8 cellular contexts compared by ENCODE assay signal in the genomic region with DNA sequence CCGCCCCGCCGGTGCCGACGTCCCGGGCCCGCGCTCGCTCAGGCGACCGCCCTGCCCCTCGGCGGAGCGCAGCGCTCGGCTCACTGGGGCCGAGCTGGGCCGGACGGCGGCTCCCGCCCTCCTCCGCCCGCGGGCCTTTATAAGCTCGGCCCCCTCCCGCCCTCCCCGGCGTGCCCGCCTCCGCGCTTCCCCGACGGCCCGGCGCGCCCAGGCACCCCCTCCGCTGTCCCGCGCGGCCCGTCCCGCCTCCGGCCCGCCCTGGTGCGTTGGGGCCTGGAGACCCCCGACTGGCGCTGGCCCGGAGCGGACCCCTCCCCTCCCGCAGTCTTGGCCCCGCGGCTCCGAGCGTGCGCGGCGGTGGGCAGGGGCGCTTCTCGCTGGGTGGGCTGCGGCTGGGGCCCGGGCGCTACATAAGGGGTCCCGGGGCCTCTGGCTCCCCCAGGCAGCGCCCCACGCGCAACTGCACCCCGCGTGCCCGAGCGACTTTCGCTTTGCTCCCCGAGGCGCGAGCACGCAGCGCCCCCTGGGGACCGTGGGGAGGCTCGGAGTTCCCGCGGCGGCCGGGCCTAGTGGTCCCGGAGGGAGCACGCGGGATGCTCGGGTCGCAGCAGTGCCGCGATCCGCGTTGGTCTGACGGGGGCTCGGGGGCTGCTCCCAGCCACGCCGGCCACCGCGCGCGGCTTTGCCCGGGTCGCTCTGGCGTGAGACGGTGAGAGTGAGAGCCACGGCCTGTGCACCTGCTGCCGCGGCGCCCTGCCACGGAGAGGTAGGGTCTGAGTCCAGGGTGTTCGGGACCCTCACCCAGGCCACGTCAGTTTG. TPM values are rescaled to one million over a fixed set of nuclear protein-coding genes. Genes with fewer than 3 reads are reported as not detected.
DNase-seq lines count a peak whose midpoint lies in the region; ATAC-seq and TF ChIP-seq lines count a peak whose summit lies in the region.

A gene with protein sequence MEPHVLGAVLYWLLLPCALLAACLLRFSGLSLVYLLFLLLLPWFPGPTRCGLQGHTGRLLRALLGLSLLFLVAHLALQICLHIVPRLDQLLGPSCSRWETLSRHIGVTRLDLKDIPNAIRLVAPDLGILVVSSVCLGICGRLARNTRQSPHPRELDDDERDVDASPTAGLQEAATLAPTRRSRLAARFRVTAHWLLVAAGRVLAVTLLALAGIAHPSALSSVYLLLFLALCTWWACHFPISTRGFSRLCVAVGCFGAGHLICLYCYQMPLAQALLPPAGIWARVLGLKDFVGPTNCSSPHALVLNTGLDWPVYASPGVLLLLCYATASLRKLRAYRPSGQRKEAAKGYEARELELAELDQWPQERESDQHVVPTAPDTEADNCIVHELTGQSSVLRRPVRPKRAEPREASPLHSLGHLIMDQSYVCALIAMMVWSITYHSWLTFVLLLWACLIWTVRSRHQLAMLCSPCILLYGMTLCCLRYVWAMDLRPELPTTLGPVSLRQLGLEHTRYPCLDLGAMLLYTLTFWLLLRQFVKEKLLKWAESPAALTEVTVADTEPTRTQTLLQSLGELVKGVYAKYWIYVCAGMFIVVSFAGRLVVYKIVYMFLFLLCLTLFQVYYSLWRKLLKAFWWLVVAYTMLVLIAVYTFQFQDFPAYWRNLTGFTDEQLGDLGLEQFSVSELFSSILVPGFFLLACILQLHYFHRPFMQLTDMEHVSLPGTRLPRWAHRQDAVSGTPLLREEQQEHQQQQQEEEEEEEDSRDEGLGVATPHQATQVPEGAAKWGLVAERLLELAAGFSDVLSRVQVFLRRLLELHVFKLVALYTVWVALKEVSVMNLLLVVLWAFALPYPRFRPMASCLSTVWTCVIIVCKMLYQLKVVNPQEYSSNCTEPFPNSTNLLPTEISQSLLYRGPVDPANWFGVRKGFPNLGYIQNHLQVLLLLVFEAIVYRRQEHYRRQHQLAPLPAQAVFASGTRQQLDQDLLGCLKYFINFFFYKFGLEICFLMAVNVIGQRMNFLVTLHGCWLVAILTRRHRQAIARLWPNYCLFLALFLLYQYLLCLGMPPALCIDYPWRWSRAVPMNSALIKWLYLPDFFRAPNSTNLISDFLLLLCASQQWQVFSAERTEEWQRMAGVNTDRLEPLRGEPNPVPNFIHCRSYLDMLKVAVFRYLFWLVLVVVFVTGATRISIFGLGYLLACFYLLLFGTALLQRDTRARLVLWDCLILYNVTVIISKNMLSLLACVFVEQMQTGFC (N-terminal part only) (minus strand): TSS at position 115 of the 819 bp plus-strand sequence. CDS start 256 bp downstream, outside the sequence.

- H3K9ac ChIP-seq in SU-DHL-6 (ENCODE audit: low read length): peak within 1 kb of the TSS; percentile 41; the same call in 1 of the 2 replicates

- peak within 1 kb of the TSS; percentile 74 for H3K27ac ChIP-seq in CD4-positive, alpha-beta memory T cell (ENCODE audit: low read depth, low read length)
- H3K27ac ChIP-seq in HEK293 (ENCODE audit: extremely low read depth, low read depth, low read length) (peak within 1 kb of the TSS; percentile 76; the same call in 1 of the 2 replicates), SU-DHL-6 (ENCODE audit: low read depth, low read length) (no peak within 1 kb of the TSS)

- peaks cover 52% of the 10 kb centered on the region for H3K4me1 ChIP-seq in CD4-positive, alpha-beta memory T cell (ENCODE audit: insufficient read depth, low read length)
- H3K4me1 ChIP-seq in HEK293 (ENCODE audit: control insufficient read depth, insufficient read depth, low read length): peaks cover 22% of the 10 kb centered on the region

- no peaks in the 10 kb centered on the region for H3F3A ChIP-seq in SU-DHL-6 (ENCODE audit: insufficient read depth)

- H3K27ac Mint-ChIP-seq in CD4-positive, alpha-beta memory T cell: peak within 1 kb of the TSS; percentile 17 to 95 (median 72)
- peak within 1 kb of the TSS; percentile 85 for H3K27ac Mint-ChIP-seq in activated naive CD8-positive, alpha-beta T cell treated with anti-CD3 and anti-CD28 coated beads, Interleukin-2, amount 50 U/mL, for 24 hours
- peak within 1 kb of the TSS; percentile 84 for H3K27ac Mint-ChIP-seq in progenitor cell of endocrine pancreas

- TF ChIP-seq CTCF in HEK293 (tag by site-specific recombination; IDR thresholded peaks at IDR 0.05): peak; percentile 94
- peak; percentile 70 for TF ChIP-seq CTCF in SU-DHL-6 (IDR thresholded peaks at IDR 0.05; ENCODE audit: insufficient read depth, low read length, poor library complexity, severe bottlenecking)
- peak; percentile 82 for TF ChIP-seq CTCF in progenitor cell of endocrine pancreas (IDR thresholded peaks at IDR 0.05; ENCODE audit: unreplicated experiment)

- intact Hi-C loops in CD4-positive, alpha-beta memory T cell (cut with micrococcal nuclease): loop anchor here (1.0 kb wide), 4 partner anchors 17 to 48 kb away; partner anchors contain the start of gene APRT
- intact Hi-C loops in left cardiac atrium (cut with DNase I): loop anchor here in 1 of 2 donors (5.0 kb wide), 1 partner anchor 43 kb away; no protein-coding TSS in a partner anchor

- H4K20me1 ChIP-seq in SU-DHL-6 (ENCODE audit: low read depth, low read length): no peaks in the 10 kb centered on the region

- peak; percentile 79 to 88 (median 85) for DNase-seq in CD4-positive, alpha-beta memory T cell
- DNase-seq in activated naive CD8-positive, alpha-beta T cell treated with anti-CD3 and anti-CD28 coated beads, Interleukin-2, amount 50 U/mL, for 24 hours: peak; percentile 81
- DNase-seq in left cardiac atrium: peak; percentile 83
- no peak for DNase-seq in progenitor cell of endocrine pancreas (ENCODE audit: low spot score, unreplicated experiment)

- H3K27me3 ChIP-seq in CD4-positive, alpha-beta memory T cell (ENCODE audit: insufficient read depth, low read length): no peaks in the 10 kb centered on the region
- H3K27me3 ChIP-seq in SU-DHL-6 (ENCODE audit: low read length): no peaks in the 10 kb centered on the region

- POLR2A ChIA-PET in CD4-positive, alpha-beta memory T cell (lab: Charles Lee; ENCODE audit: partially characterized antibody): interaction anchor here (0.6 to 8.8 kb wide), 8 partner anchors 23 to 98 kb away, joined by 3 to 206 read pairs (median 5); partner anchors contain the start of genes APRT, CDT1, GALNS and TRAPPC2L
- POLR2A ChIA-PET in HEK293 (lab: Yijun Ruan, JAX): interaction anchor here (0.5 to 6.7 kb wide), 12 partner anchors 10 to 732 kb away, joined by 3 to 97 read pairs (median 4); no protein-coding TSS in a partner anchor

- peaks cover 0 to 1% (median 0%) of the 10 kb centered on the region in 8 donors for H3K9me3 Mint-ChIP-seq in CD4-positive, alpha-beta memory T cell
- no peaks in the 10 kb centered on the region for H3K9me3 Mint-ChIP-seq in activated naive CD8-positive, alpha-beta T cell treated with anti-CD3 and anti-CD28 coated beads, Interleukin-2, amount 50 U/mL, for 24 hours
- no peaks in the 10 kb centered on the region for H3K9me3 Mint-ChIP-seq in progenitor cell of endocrine pancreas (ENCODE audit: low read depth)

- no peak for ATAC-seq in activated naive CD8-positive, alpha-beta T cell treated with anti-CD3 and anti-CD28 coated beads, Interleukin-2, amount 50 U/mL, for 24 hours
- ATAC-seq in left cardiac atrium (peak; percentile 73 to 74), GM18520 (IDR thresholded peaks at IDR 0.05; ENCODE audit: unreplicated experiment) (no peak), HG03432 (IDR thresholded peaks at IDR 0.05; ENCODE audit: unreplicated experiment) (no peak)

- H3K9me2 ChIP-seq in SU-DHL-6 (replicated peaks; ENCODE audit: insufficient read depth, low read length): no peaks in the 10 kb centered on the region

- H3K79me2 ChIP-seq in SU-DHL-6 (ENCODE audit: insufficient read depth, low read length): no peaks in the 10 kb centered on the region

- H3K27me3 Mint-ChIP-seq in CD4-positive, alpha-beta memory T cell: no peaks in the 10 kb centered on the region
- H3K27me3 Mint-ChIP-seq in activated naive CD8-positive, alpha-beta T cell treated with anti-CD3 and anti-CD28 coated beads, Interleukin-2, amount 50 U/mL, for 24 hours: no peaks in the 10 kb centered on the region
- peaks cover 30% of the 10 kb centered on the region for H3K27me3 Mint-ChIP-seq in progenitor cell of endocrine pancreas

- CTCF ChIA-PET in CD4-positive, alpha-beta memory T cell (lab: Charles Lee; ENCODE audit: partially characterized antibody): interaction anchor here (0.8 to 10.7 kb wide), 7 partner anchors 9 to 73 kb away, joined by 3 to 137 read pairs (median 4); no protein-coding TSS in a partner anchor
- CTCF ChIA-PET in HEK293 (lab: Yijun Ruan, JAX): interaction anchor here (0.6 to 0.8 kb wide), 5 partner anchors 11 to 870 kb away, joined by 3 to 4 read pairs (median 3); no protein-coding TSS in a partner anchor

- H3K36me3 Mint-ChIP-seq in CD4-positive, alpha-beta memory T cell: peaks cover 0 to 16% of the 10 kb centered on the region in 2 donors
- H3K36me3 Mint-ChIP-seq in activated naive CD8-positive, alpha-beta T cell treated with anti-CD3 and anti-CD28 coated beads, Interleukin-2, amount 50 U/mL, for 24 hours (ENCODE audit: low read depth): no peaks in the 10 kb centered on the region
- no peaks in the 10 kb centered on the region for H3K36me3 Mint-ChIP-seq in progenitor cell of endocrine pancreas (ENCODE audit: insufficient read depth)

- H3K4me3 Mint-ChIP-seq in CD4-positive, alpha-beta memory T cell: peak within 1 kb of the TSS; percentile 79 to 94 (median 85)
- H3K4me3 Mint-ChIP-seq in activated naive CD8-positive, alpha-beta T cell treated with anti-CD3 and anti-CD28 coated beads, Interleukin-2, amount 50 U/mL, for 24 hours: peak within 1 kb of the TSS; percentile 76
- H3K4me3 Mint-ChIP-seq in progenitor cell of endocrine pancreas (ENCODE audit: low read depth): peak within 1 kb of the TSS; percentile 71

- no peaks in the 10 kb centered on the region for H3K36me3 ChIP-seq in CD4-positive, alpha-beta memory T cell (ENCODE audit: insufficient read depth, low read length)
- H3K36me3 ChIP-seq in HEK293 (ENCODE audit: control insufficient read depth in 2 of 2, insufficient read depth in 1 of 2, low read length in 2 of 2) (no peaks in the 10 kb centered on the region), SU-DHL-6 (ENCODE audit: low read length) (no peaks in the 10 kb centered on the region)

- peak within 1 kb of the TSS; percentile 55 for H3K4me2 ChIP-seq in SU-DHL-6 (ENCODE audit: low read depth, low read length, poor library complexity, severe bottlenecking)

- H3K4me3 ChIP-seq in CD4-positive, alpha-beta memory T cell (ENCODE audit: low read length in 2 of 2): peak within 1 kb of the TSS; percentile 26 to 70
- H3K4me3 ChIP-seq in HEK293 (ENCODE audit: low read depth, low read length) (peak within 1 kb of the TSS; percentile 53), SU-DHL-6 (ENCODE audit: insufficient read depth, low read length, poor library complexity, severe bottlenecking) (peak within 1 kb of the TSS; percentile 47)

- H2AFZ ChIP-seq in SU-DHL-6 (ENCODE audit: low read depth, low read length, severe bottlenecking): no peak within 1 kb of the TSS

- H3K9me3 ChIP-seq in CD4-positive, alpha-beta memory T cell (ENCODE audit: control insufficient read depth in 1 of 2, low read length in 2 of 2): no peaks in the 10 kb centered on the region
- H3K9me3 ChIP-seq in HEK293 (ENCODE audit: control insufficient read depth, insufficient read depth, low read depth, low read length): no peaks in the 10 kb centered on the region
- H3K9me3 ChIP-seq in SU-DHL-6 (ENCODE audit: insufficient read depth, low read length): no peaks in the 10 kb centered on the region

- peaks cover 32 to 46% (median 41%) of the 10 kb centered on the region in 4 donors for H3K4me1 Mint-ChIP-seq in CD4-positive, alpha-beta memory T cell
- peaks cover 47% of the 10 kb centered on the region for H3K4me1 Mint-ChIP-seq in activated naive CD8-positive, alpha-beta T cell treated with anti-CD3 and anti-CD28 coated beads, Interleukin-2, amount 50 U/mL, for 24 hours
- H3K4me1 Mint-ChIP-seq in progenitor cell of endocrine pancreas (ENCODE audit: low read depth): no peaks in the 10 kb centered on the region

RNA-seq across cellular contexts. Expression of the gene that starts here (rescaled TPM):
- total RNA-seq in CD4-positive, alpha-beta memory T cell: 100 to 1,000 TPM; 274 to 302 TPM
- polyA plus RNA-seq in CD4-positive, alpha-beta memory T cell: 10 to 100 TPM; 12.0 to 67.5 TPM
- total RNA-seq in left cardiac atrium (10 to 100 TPM; 50.6 to 63.6 TPM), progenitor cell of endocrine pancreas (37.7 and 44.7 TPM in 2 replicates)

Comparison
In these comparisons a context has a peak if more than half of its experiments do, and no peak if none do; other contexts are left out.
1. ATAC-seq: peak in left cardiac atrium (2 of 2); none in activated naive CD8-positive, alpha-beta T cell treated with anti-CD3 and anti-CD28 coated beads, Interleukin-2, amount 50 U/mL, for 24 hours (single experiment), GM18520 (single experiment) and HG03432 (single experiment).
2. Peak in every context shown above with its lines, with median percentiles within 50 percentile points of each other: H3K4me3 ChIP-seq, H3K27ac Mint-ChIP-seq, H3K4me3 Mint-ChIP-seq and CTCF ChIP-seq.